8 cellular contexts compared by ENCODE assay signal in genomic region chr5:168851902-168852321, GRCh38.
A peak's percentile ranks its signal among the peaks of the same experiment; 100 is the strongest.
DNase-seq lines count a peak whose midpoint lies in the region; ATAC-seq, FAIRE-seq and TF ChIP-seq lines count a peak whose summit lies in the region.

No MANE protein-coding gene starts in this region.

- peak; percentile 10 to 39 for DNase-seq in activated T-cell treated with anti-CD3 and anti-CD28 coated beads, Interleukin-2, amount 50 U/mL, for 72 hours
- no peak for DNase-seq in activated T-cell treated with anti-CD3 and anti-CD28 coated beads, Interleukin-2, amount 50 U/mL, for 1 hour
- DNase-seq in K562 (ENCODE audit: extremely low read depth in 1 of 4, low spot score in 3 of 4), result peak; percentile 27 to 51 (median 36)
- DNase-seq in stimulated activated naive CD8-positive, alpha-beta T cell treated with anti-CD3 and anti-CD28 coated beads, Interleukin-15, Interleukin-2, amounts not matched to agents 100 U/mL and 50 U/mL, for 24 hours, result no peak
- no peak for DNase-seq in hippocampal formation (lab: John Stamatoyannopoulos, UW)
- no peak for DNase-seq in OCI-M2 (lab: John Stamatoyannopoulos, UW; ENCODE audit: unreplicated experiment)
- no peak for DNase-seq in posterior vena cava (ENCODE audit: low spot score)

- H3K79me2 ChIP-seq in K562 (ENCODE audit: control insufficient read depth, insufficient read depth, low read length), result no peaks in the 10 kb centered on the region

- CTCF ChIA-PET in K562 (lab: Yijun Ruan, JAX; ENCODE audit: low intra/inter-chr PET ratio), result no interaction called here

- H3K9me3 Mint-ChIP-seq in activated T-cell treated with anti-CD3 and anti-CD28 coated beads, Interleukin-2, amount 50 U/mL, for 72 hours, result peaks cover 0 to 1% of the 10 kb centered on the region in 2 donors

- no peak overlapping the region for H3K4me3 ChIP-seq in K562

- no peaks in the 10 kb centered on the region for H3K36me3 Mint-ChIP-seq in activated T-cell treated with anti-CD3 and anti-CD28 coated beads, Interleukin-2, amount 50 U/mL, for 72 hours (ENCODE audit: insufficient read depth in 2 of 2)

- no peaks in the 10 kb centered on the region for H4K20me1 ChIP-seq in K562 (replicated peaks; ENCODE audit: control insufficient read depth, insufficient read depth, low read length)

- no peak for TF ChIP-seq POLR2A in K562 (conservative IDR thresholded peaks at IDR 0.05)

- POLR2A ChIA-PET in K562 (lab: Yijun Ruan, JAX), result no interaction called here

- ATAC-seq in activated T-cell treated with anti-CD3 and anti-CD28 coated beads, Interleukin-2, amount 50 U/mL, for 72 hours (replicated peaks in 1 of 2), result peak; percentile 59 to 84
- ATAC-seq in HG03571 (IDR thresholded peaks at IDR 0.05; ENCODE audit: unreplicated experiment), result peak; percentile 83
- peak; percentile 75 for ATAC-seq in K562
- ATAC-seq in stimulated activated naive CD8-positive, alpha-beta T cell treated with anti-CD3 and anti-CD28 coated beads, Interleukin-15, Interleukin-2, amounts not matched to agents 100 U/mL and 50 U/mL, for 24 hours, result peak; percentile 61

- TF ChIP-seq CTCF in K562 (IDR thresholded peaks at IDR 0.05 in 2 of 3, conservative IDR thresholded peaks at IDR 0.05 in 1 of 3; ENCODE audit: insufficient read depth in 2 of 3, low read depth in 1 of 3, low read length in 3 of 3), result no peak

- intact Hi-C loops in K562 (cut with micrococcal nuclease), result no loop called here
- intact Hi-C loops in posterior vena cava (cut with DNase I), result no loop called here

- peaks cover 10 to 28% of the 10 kb centered on the region in 2 experiments; a peak in 4 of 5 replicates for H3K27me3 ChIP-seq in K562 (ENCODE audit: control insufficient read depth in 2 of 2, insufficient read depth in 2 of 2, low read length in 2 of 2)

- peaks cover 36% of the 10 kb centered on the region for H3K4me1 Mint-ChIP-seq in activated T-cell treated with anti-CD3 and anti-CD28 coated beads, Interleukin-2, amount 50 U/mL, for 72 hours (ENCODE audit: low read depth)

- H3K4me2 ChIP-seq in K562 (ENCODE audit: insufficient read depth, low read length), result no peak overlapping the region

- H3K27ac Mint-ChIP-seq in activated T-cell treated with anti-CD3 and anti-CD28 coated beads, Interleukin-2, amount 50 U/mL, for 72 hours, result peak overlapping the region; percentile 86

- H3K4me3 Mint-ChIP-seq in activated T-cell treated with anti-CD3 and anti-CD28 coated beads, Interleukin-2, amount 50 U/mL, for 72 hours, result peak overlapping the region; percentile 63 to 77

- no peak for TF ChIP-seq RAD21 in K562 (CRISPR knock-in tag; conservative IDR thresholded peaks at IDR 0.05 in 1 of 2, IDR thresholded peaks at IDR 0.05 in 1 of 2)

- H3K9ac ChIP-seq in K562 (ENCODE audit: insufficient read depth in 1 of 2, low read depth in 2 of 2, low read length in 2 of 2), result no peak overlapping the region

- no peak for TF ChIP-seq EP300 in K562 (IDR thresholded peaks at IDR 0.05; ENCODE audit: low read length)

- FAIRE-seq in K562 (lab: Jason Lieb, UNC), result peak; percentile 63

- no peak overlapping the region for H3K27ac ChIP-seq in K562 (ENCODE audit: extremely low read depth, low read depth, low read length)

- H3K27me3 Mint-ChIP-seq in activated T-cell treated with anti-CD3 and anti-CD28 coated beads, Interleukin-2, amount 50 U/mL, for 72 hours (ENCODE audit: low read depth), result no peaks in the 10 kb centered on the region

- no peak overlapping the region for H2AFZ ChIP-seq in K562 (ENCODE audit: low read depth, low read length)

- no TSS peak for BruUV-seq in K562 (replicated peaks; lab: Mats Ljungman, UMichigan)

- H3K9me3 ChIP-seq in K562 (replicated peaks; ENCODE audit: control insufficient read depth, insufficient read depth, low read depth, low read length), result no peaks in the 10 kb centered on the region

- WGBS in K562 (ENCODE audit: insufficient coverage, low coverage, missing lambda C conversion rate), result 0% methylated on average over 7 of the region's 7 CpGs

- peaks cover 0 to 5% of the 10 kb centered on the region in 2 experiments; a peak in 2 of 5 replicates for H3K4me1 ChIP-seq in K562 (replicated peaks in 1 of 2; ENCODE audit: control insufficient read depth in 2 of 2, insufficient read depth in 2 of 2, low read length in 2 of 2)

- no peaks in the 10 kb centered on the region for H3K36me3 ChIP-seq in K562 (ENCODE audit: control insufficient read depth, insufficient read depth, low read length)

- in situ Hi-C loops in K562 (cut with MboI), result no loop called here

- H3K9me1 ChIP-seq in K562 (ENCODE audit: control insufficient read depth, insufficient read depth, low read length), result no peaks in the 10 kb centered on the region

TF ChIP-seq in K562, 482 proteins besides CTCF, POLR2A, EP300 and RAD21 (continues in another document):
- TF ChIP-seq ZNF408 (CRISPR knock-in tag; IDR thresholded peaks at IDR 0.05; ENCODE audit: low read depth), result no peak
- TF ChIP-seq ZKSCAN1 (IDR thresholded peaks at IDR 0.05; ENCODE audit: low read depth, low read length), result no peak
- peak; percentile 11; the same call in 1 of the 2 replicates for TF ChIP-seq TEAD4 (IDR thresholded peaks at IDR 0.05; ENCODE audit: low read length)
- no peak for TF ChIP-seq TEAD4 (CRISPR knock-in tag; IDR thresholded peaks at IDR 0.05; ENCODE audit: borderline replicate concordance)
- TF ChIP-seq MCM7 (IDR thresholded peaks at IDR 0.05), result no peak
- no peak for TF ChIP-seq FIP1L1 (IDR thresholded peaks at IDR 0.05; ENCODE audit: low read depth, low read length, poor library complexity, severe bottlenecking)
- TF ChIP-seq JUND (IDR thresholded peaks at IDR 0.05; ENCODE audit: borderline replicate concordance, low read depth, low read length), result peak; percentile 7; the same call in 1 of the 2 replicates
- no peak for TF ChIP-seq JUND (tag; IDR thresholded peaks at IDR 0.05; ENCODE audit: borderline replicate concordance, low read depth, low read length)
- TF ChIP-seq ZNF280B (CRISPR knock-in tag; IDR thresholded peaks at IDR 0.05), result no peak
- TF ChIP-seq ARID3B (CRISPR knock-in tag; IDR thresholded peaks at IDR 0.05; ENCODE audit: borderline replicate concordance), result no peak
- peak; percentile 85 for TF ChIP-seq RFX1 (IDR thresholded peaks at IDR 0.05)
- no peak for TF ChIP-seq ZKSCAN8 (CRISPR knock-in tag; IDR thresholded peaks at IDR 0.05)
- TF ChIP-seq PREB (CRISPR knock-in tag; IDR thresholded peaks at IDR 0.05), result no peak
- no peak for TF ChIP-seq NFE2 (IDR thresholded peaks at IDR 0.05; ENCODE audit: low read depth)
- TF ChIP-seq CREB3 (tag; conservative IDR thresholded peaks at IDR 0.05; ENCODE audit: low read depth), result no peak
- TF ChIP-seq CREBBP (IDR thresholded peaks at IDR 0.05; ENCODE audit: low read depth, low read length), result no peak
- no peak for TF ChIP-seq KLF1 (tag; IDR thresholded peaks at IDR 0.05)
- TF ChIP-seq NR1H2 (CRISPR knock-in tag; IDR thresholded peaks at IDR 0.05), result no peak
- TF ChIP-seq HCFC1 (IDR thresholded peaks at IDR 0.05; ENCODE audit: low read depth, low read length), result no peak
- TF ChIP-seq NCOA1 (IDR thresholded peaks at IDR 0.05; ENCODE audit: low read depth), result no peak
- TF ChIP-seq RCOR1 (IDR thresholded peaks at IDR 0.05; ENCODE audit: borderline replicate concordance in 1 of 2, low read depth in 2 of 2, low read length in 2 of 2), result peak in 1 of 2 experiments; percentile 82; a peak in 2 of 4 replicates

Comparison
In these comparisons a context has a peak if more than half of its experiments do, and no peak if none do; other contexts are left out.
1. DNase-seq: peak in activated T-cell treated with anti-CD3 and anti-CD28 coated beads, Interleukin-2, amount 50 U/mL, for 72 hours (2 of 2) and K562 (4 of 4); none in activated T-cell treated with anti-CD3 and anti-CD28 coated beads, Interleukin-2, amount 50 U/mL, for 1 hour (single experiment), stimulated activated naive CD8-positive, alpha-beta T cell treated with anti-CD3 and anti-CD28 coated beads, Interleukin-15, Interleukin-2, amounts not matched to agents 100 U/mL and 50 U/mL, for 24 hours (single experiment), hippocampal formation (0 of 2), OCI-M2 (single experiment) and posterior vena cava (single experiment).
2. Peak in every context shown above with its lines, with median percentiles within 50 percentile points of each other: ATAC-seq.